8 cellular contexts compared by ENCODE assay signal in genomic region chr19:29260477-29261317, GRCh38. TPM values are rescaled to one million over a fixed set of nuclear protein-coding genes. Genes with fewer than 3 reads are reported as not detected.
A peak's percentile ranks its signal among the peaks of the same experiment; 100 is the strongest.
DNase-seq lines count a peak whose midpoint lies in the region; ATAC-seq, FAIRE-seq and TF ChIP-seq lines count a peak whose summit lies in the region.

No MANE protein-coding gene starts in this region.

- H3F3A ChIP-seq in Loucy (ENCODE audit: low read depth): no peaks in the 10 kb centered on the region

- H3K36me3 ChIP-seq in Loucy (ENCODE audit: insufficient read depth, low read length) (no peaks in the 10 kb centered on the region), kidney (ENCODE audit: control insufficient read depth in 1 of 2, insufficient read depth in 2 of 2, low read length in 2 of 2) (no peaks in the 10 kb centered on the region)

- no peak for ATAC-seq in GM21576 (IDR thresholded peaks at IDR 0.05; ENCODE audit: unreplicated experiment)

- no peak overlapping the region for H3K27ac ChIP-seq in kidney (ENCODE audit: low read depth in 2 of 2, low read length in 2 of 2)

- no peak overlapping the region for H3K9ac ChIP-seq in Loucy (ENCODE audit: low read depth, low read length, poor library complexity, severe bottlenecking)
- H3K9ac ChIP-seq in kidney (ENCODE audit: low read length in 2 of 2): no peak overlapping the region

- no peaks in the 10 kb centered on the region for H3K4me1 ChIP-seq in Loucy (ENCODE audit: insufficient read depth, low read length, poor library complexity, severe bottlenecking)
- no peaks in the 10 kb centered on the region for H3K4me1 ChIP-seq in kidney (ENCODE audit: control insufficient read depth in 1 of 2, insufficient read depth in 1 of 2, low read depth in 1 of 2, low read length in 2 of 2)

- no peak for FAIRE-seq in kidney (lab: Jason Lieb, UNC)

- intact Hi-C loops in kidney (cut with DNase I): loop anchor here (10.0 kb wide), 1 partner anchor 526 kb away; no protein-coding TSS in a partner anchor

- no peaks in the 10 kb centered on the region for H3K27me3 ChIP-seq in Loucy (ENCODE audit: insufficient read depth, low read length, poor library complexity, severe bottlenecking)

- H4K20me1 ChIP-seq in Loucy (ENCODE audit: insufficient read depth, low read length, poor library complexity, severe bottlenecking): no peaks in the 10 kb centered on the region

- H2AFZ ChIP-seq in Loucy (ENCODE audit: low read length): no peak overlapping the region

- H3K9me2 ChIP-seq in Loucy (replicated peaks; ENCODE audit: low read depth, low read length): no peaks in the 10 kb centered on the region

- H3K4me2 ChIP-seq in Loucy (ENCODE audit: low read depth, low read length, poor library complexity, severe bottlenecking): no peak overlapping the region

- no peaks in the 10 kb centered on the region for H3K9me3 ChIP-seq in Loucy (ENCODE audit: insufficient read depth, low read depth, low read length)
- no peaks in the 10 kb centered on the region for H3K9me3 ChIP-seq in kidney (ENCODE audit: control insufficient read depth in 1 of 2, low read length in 2 of 2)

- H3K79me2 ChIP-seq in Loucy (ENCODE audit: insufficient read depth, low read length): no peaks in the 10 kb centered on the region

- peak; percentile 57 for TF ChIP-seq CTCF in Loucy (conservative IDR thresholded peaks at IDR 0.05; ENCODE audit: low read length)
- peak; percentile 46 for TF ChIP-seq CTCF in kidney (IDR thresholded peaks at IDR 0.05; ENCODE audit: borderline replicate concordance, extremely low read depth, insufficient read depth)

- H3K4me3 ChIP-seq in Loucy (ENCODE audit: low read length, poor library complexity, severe bottlenecking) (no peak overlapping the region), kidney (ENCODE audit: low read length in 2 of 2) (no peak overlapping the region)

- DNase-seq in activated CD8-positive, alpha-beta memory T cell treated with anti-CD3 and anti-CD28 coated beads for 24 hours: peak; percentile 55
- no peak for DNase-seq in activated CD8-positive, alpha-beta memory T cell treated with anti-CD3 and anti-CD28 coated beads, Interleukin-2, amount 50 U/mL, for 4 hours
- DNase-seq in activated CD4-positive, alpha-beta T cell treated with anti-CD3 and anti-CD28 coated beads, Interleukin-2, amount 50 U/mL, for 1 hour: peak; percentile 21
- no peak for DNase-seq in kidney
- DNase-seq in H4 (ENCODE audit: low spot score): no peak
- no peak for DNase-seq in GM19240 (ENCODE audit: insufficient read length, low spot score)

RNA-seq across cellular contexts. Expression of gene UQCRFS1, which starts 47.7 kb away (rescaled TPM):
- total RNA-seq in kidney: 37.9 TPM
- 148 TPM for polyA plus RNA-seq in kidney (ENCODE audit: insufficient read depth, low read depth, low replicate concordance)
- 29.1 and 37.1 TPM in 2 replicates for total RNA-seq in H4 (2014; rRNA removed; shearing (Covaris generic))

Comparison
In these comparisons a context has a peak if more than half of its experiments do, and no peak if none do; other contexts are left out.
1. DNase-seq: peak in activated CD8-positive, alpha-beta memory T cell treated with anti-CD3 and anti-CD28 coated beads for 24 hours (single experiment) and activated CD4-positive, alpha-beta T cell treated with anti-CD3 and anti-CD28 coated beads, Interleukin-2, amount 50 U/mL, for 1 hour (single experiment); none in activated CD8-positive, alpha-beta memory T cell treated with anti-CD3 and anti-CD28 coated beads, Interleukin-2, amount 50 U/mL, for 4 hours (single experiment), kidney (single experiment), H4 (single experiment) and GM19240 (single experiment).